12 cellular contexts compared by ENCODE assay signal in the genomic region with DNA sequence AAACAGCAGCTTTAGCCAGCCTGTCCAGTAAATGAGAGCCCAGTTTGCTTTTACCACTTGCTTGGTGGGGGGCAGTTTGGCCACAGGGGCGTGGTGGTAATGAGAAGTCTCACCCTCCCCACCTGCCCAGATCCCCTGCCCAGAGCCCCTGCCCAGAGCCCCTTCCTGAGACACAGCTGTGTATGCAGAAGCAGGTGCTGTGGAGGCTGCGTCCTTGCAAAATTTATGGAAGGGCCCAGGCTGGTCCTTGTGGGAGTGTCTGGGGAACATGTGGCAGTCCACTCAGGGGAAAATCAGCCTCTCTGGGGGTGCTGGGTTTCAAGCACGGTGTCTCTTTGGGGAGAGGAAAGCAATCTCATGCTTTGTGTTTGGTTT. TPM values are rescaled to one million over a fixed set of nuclear protein-coding genes. Genes with fewer than 3 reads are reported as not detected.
DNase-seq lines count a peak whose midpoint lies in the region; ATAC-seq, FAIRE-seq and TF ChIP-seq lines count a peak whose summit lies in the region.
"Had no signal": no experiment of that assay in that cellular context is flagged by ENCODE, and none has a peak within 500 bp of the region (broad histone marks: within the 10 kb centered on the region; RNA-seq: fewer than 3 reads in every experiment).

No MANE protein-coding gene starts in this region.

- H3K9me3 ChIP-seq in left ventricle myocardium inferior (replicated peaks) (no peaks in the 10 kb centered on the region), right atrium auricular region (no peaks in the 10 kb centered on the region), K562 (replicated peaks; ENCODE audit: control insufficient read depth, insufficient read depth, low read depth, low read length) (no peaks in the 10 kb centered on the region), stomach (no peaks in the 10 kb centered on the region)

- CTCF ChIA-PET in K562 (lab: Yijun Ruan, JAX; ENCODE audit: low intra/inter-chr PET ratio) = interaction anchor here (1.2 to 5.1 kb wide), 5 partner anchors 48 to 368 kb away, joined by 6 to 60 read pairs (median 13); no protein-coding TSS in a partner anchor

- no peaks in the 10 kb centered on the region for H3K36me3 Mint-ChIP-seq in HFFc6 (ENCODE audit: low read depth)

- no peak for TF ChIP-seq RAD21 in K562 (CRISPR knock-in tag; conservative IDR thresholded peaks at IDR 0.05 in 1 of 2, IDR thresholded peaks at IDR 0.05 in 1 of 2)

- H2AFZ ChIP-seq in K562 (ENCODE audit: low read depth, low read length) = peak overlapping the region; percentile 73; the same call in 1 of the 2 replicates
- H2AFZ ChIP-seq: PC-9 had no signal

- no TSS peak for BruUV-seq in K562 (replicated peaks; lab: Mats Ljungman, UMichigan)

- H3K9me1 ChIP-seq in K562 (ENCODE audit: control insufficient read depth, insufficient read depth, low read length) = no peaks in the 10 kb centered on the region

- TF ChIP-seq EP300 in K562 (IDR thresholded peaks at IDR 0.05; ENCODE audit: low read length) = no peak
- TF ChIP-seq EP300 in stomach (IDR thresholded peaks at IDR 0.05) = no peak

- peaks cover 48% of the 10 kb centered on the region for H3K36me3 ChIP-seq in left ventricle myocardium inferior
- H3K36me3 ChIP-seq in right atrium auricular region = peaks cover 45% of the 10 kb centered on the region
- H3K36me3 ChIP-seq in K562 (ENCODE audit: control insufficient read depth, insufficient read depth, low read length) = peaks cover 74% of the 10 kb centered on the region
- H3K36me3 ChIP-seq in stomach = peaks cover 21 to 58% (median 57%) of the 10 kb centered on the region in 4 donors

- no peak for DNase-seq in left ventricle myocardium inferior
- no peak for DNase-seq in right atrium auricular region (ENCODE audit: low spot score)
- DNase-seq in HFFc6 = no peak
- no peak for DNase-seq in K562 (ENCODE audit: extremely low read depth in 1 of 4, low spot score in 3 of 4)
- DNase-seq in stomach = no peak
- DNase-seq in NCI-H2196 treated with DMSO at 0.1 percent for 48 hours (lab: John Stamatoyannopoulos, UW; ENCODE audit: unreplicated experiment) = no peak
- DNase-seq in NCI-H510A (lab: John Stamatoyannopoulos, UW) = no peak
- no peak for DNase-seq in A172 (ENCODE audit: low spot score)
- DNase-seq: NCI-H1436 treated with DMSO at 0.1 percent for 48 hours had no signal

- H3K27me3 Mint-ChIP-seq in HFFc6 (ENCODE audit: insufficient read depth) = peaks cover 3% of the 10 kb centered on the region
- H3K27me3 Mint-ChIP-seq: CD4-positive, alpha-beta memory T cell had no signal

- intact Hi-C loops in left ventricle myocardium inferior (cut with micrococcal nuclease) = loop anchor here (2.0 to 5.0 kb wide), 2 partner anchors 47 to 251 kb away; no protein-coding TSS in a partner anchor
- intact Hi-C loops in K562 (cut with micrococcal nuclease) = loop anchor here (1.0 to 2.0 kb wide), 3 partner anchors 48 to 151 kb away; no protein-coding TSS in a partner anchor
- intact Hi-C loops in stomach (cut with DNase I; ENCODE audit: low total_unique reads) = loop anchor here (10.0 kb wide), 1 partner anchor 369 kb away; no protein-coding TSS in a partner anchor

- TF ChIP-seq POLR2A in K562 (conservative IDR thresholded peaks at IDR 0.05) (no peak), stomach (IDR thresholded peaks at IDR 0.05) (no peak)

- H3K27me3 ChIP-seq in left ventricle myocardium inferior (ENCODE audit: low read depth) (no peaks in the 10 kb centered on the region), right atrium auricular region (no peaks in the 10 kb centered on the region), K562 (ENCODE audit: control insufficient read depth in 2 of 2, insufficient read depth in 2 of 2, low read length in 2 of 2) (no peaks in the 10 kb centered on the region), stomach (no peaks in the 10 kb centered on the region)

- POLR2A ChIA-PET in K562 (lab: Yijun Ruan, JAX) = interaction anchor here (0.7 to 1.7 kb wide), 2 partner anchors 11 to 266 kb away, joined by 3 to 7 read pairs; no protein-coding TSS in a partner anchor

- H3K9ac ChIP-seq in K562 (ENCODE audit: insufficient read depth in 1 of 2, low read depth in 2 of 2, low read length in 2 of 2) = peak overlapping the region; percentile 72 to 85

- H3K4me2 ChIP-seq in K562 (ENCODE audit: insufficient read depth, low read length) = peak overlapping the region; percentile 71; the same call in 1 of the 2 replicates

- no peaks in the 10 kb centered on the region for H3K9me3 Mint-ChIP-seq in HFFc6
- H3K9me3 Mint-ChIP-seq: CD4-positive, alpha-beta memory T cell; H9 had no signal

- no peak for FAIRE-seq in K562 (lab: Jason Lieb, UNC)

- no peaks in the 10 kb centered on the region; the same call in 2 of the 3 replicates for H3K79me2 ChIP-seq in K562 (ENCODE audit: control insufficient read depth, insufficient read depth, low read length)

- TF ChIP-seq CTCF in left ventricle myocardium inferior (IDR thresholded peaks at IDR 0.05; ENCODE audit: borderline replicate concordance) (peak; percentile 6), right atrium auricular region (IDR thresholded peaks at IDR 0.05) (peak in 1 of 2 donors; percentile 22), HFFc6 (IDR thresholded peaks at IDR 0.05) (peak; percentile 43; the same call in 1 of the 2 replicates), K562 (IDR thresholded peaks at IDR 0.05 in 2 of 3, conservative IDR thresholded peaks at IDR 0.05 in 1 of 3; ENCODE audit: insufficient read depth in 2 of 3, low read depth in 1 of 3, low read length in 3 of 3) (no peak; a peak in 1 of 6 replicates), stomach (IDR thresholded peaks at IDR 0.05) (no peak)

- no peak overlapping the region for H3K27ac Mint-ChIP-seq in HFFc6

- H3K4me1 ChIP-seq in left ventricle myocardium inferior (peaks cover 26% of the 10 kb centered on the region), right atrium auricular region (peaks cover 0 to 9% of the 10 kb centered on the region in 2 donors), K562 (replicated peaks in 1 of 2; ENCODE audit: control insufficient read depth in 2 of 2, insufficient read depth in 2 of 2, low read length in 2 of 2) (peaks cover 32 to 38% of the 10 kb centered on the region in 2 experiments), stomach (peaks cover 7 to 37% (median 22%) of the 10 kb centered on the region in 4 donors)

- no peak overlapping the region for H3K4me3 Mint-ChIP-seq in HFFc6
- H3K4me3 Mint-ChIP-seq: CD4-positive, alpha-beta memory T cell; H9 had no signal

- 0 out of 2 replicates have a peak, but pooled peaks cover 4% of the 10 kb centered on the region for H3K4me1 Mint-ChIP-seq in HFFc6 (ENCODE audit: low read depth)

- H3K4me3 ChIP-seq in left ventricle myocardium inferior = no peak overlapping the region
- no peak overlapping the region for H3K4me3 ChIP-seq in right atrium auricular region
- no peak overlapping the region for H3K4me3 ChIP-seq in K562
- no peak overlapping the region for H3K4me3 ChIP-seq in stomach
- H3K4me3 ChIP-seq: PC-9 had no signal

- ATAC-seq in K562 = no peak

- H3K27ac ChIP-seq in left ventricle myocardium inferior (replicated peaks) (no peak overlapping the region), right atrium auricular region (no peak overlapping the region), K562 (ENCODE audit: extremely low read depth, low read depth, low read length) (peak overlapping the region; percentile 92), stomach (peak overlapping the region; percentile 45 to 78 (median 76))
- H3K27ac ChIP-seq: PC-9 had no signal

- H4K20me1 ChIP-seq in K562 (replicated peaks; ENCODE audit: control insufficient read depth, insufficient read depth, low read length) = no peaks in the 10 kb centered on the region

- in situ Hi-C loops in K562 (cut with MboI) = loop anchor here (10.0 kb wide), 1 partner anchor 359 kb away; no protein-coding TSS in a partner anchor

- WGBS in K562 (ENCODE audit: insufficient coverage, low coverage, missing lambda C conversion rate) = 72% methylated on average over 3 of the region's 3 CpGs
- 39 to 71% (median 58%) methylated on average over 3 of the region's 3 CpGs for WGBS in stomach, 5 donors

TF ChIP-seq in K562, 482 proteins besides CTCF, POLR2A, EP300 and RAD21:
- no peak for TF ChIP-seq ZBED1 (IDR thresholded peaks at IDR 0.05)
- TF ChIP-seq RBM22 (IDR thresholded peaks at IDR 0.05; ENCODE audit: low read depth, low read length, poor library complexity, severe bottlenecking) = peak; percentile 66
- 0 out of 2 replicates have a peak, but pooled peaks have one; percentile 3 for TF ChIP-seq RHOXF2B (CRISPR knock-in tag; conservative IDR thresholded peaks at IDR 0.05)

RNA-seq across cellular contexts. Expression of gene LGALS9, which starts 27.6 kb away (rescaled TPM):
- total RNA-seq in left ventricle myocardium inferior (15.2 TPM), right atrium auricular region (10 to 100 TPM in 1 of 2 donors, 1 to 10 TPM in 1; 9.7 to 27.4 TPM), K562 (2014; rRNA removed) (2.8 and 3.0 TPM in 2 replicates), K562 (2014; rRNA removed; fragmentation: Illumina TruSeq; extraction: Trizol) (1.7 and 2.0 TPM in 2 replicates), K562 (2015; rRNA removed; fragmentation: Illumina TruSeq; extraction: Trizol) (3.7 and 4.8 TPM in 2 replicates), K562 (2021) (4.6 and 5.0 TPM in 2 replicates), stomach (100 to 1,000 TPM in 1 of 5 donors, 10 to 100 TPM in 4; 59.8 to 123 (median 96.7) TPM)
- total RNA-seq in HFFc6 (2021; fragmentation: NEBNext Ultra II Directional; extraction: Animal tissue kit (Norgen Biotek cat#: 25700)) = under 1 TPM in 2 of 6 experiments, not detected in 4; 0.17 TPM
- total RNA-seq in K562 (2011; cell fraction: chromatin; rRNA removed; ENCODE audit: low replicate concordance) = 22.6 and 54.0 TPM in 2 replicates
- total RNA-seq in K562 (2011; cell fraction: nucleolus; rRNA removed) = 22.5 and 24.7 TPM in 2 replicates
- total RNA-seq in K562 (2011; cell fraction: nucleoplasm; rRNA removed) = 26.1 and 40.6 TPM in 2 replicates
- polyA plus RNA-seq in K562 (2011; rRNA removed) (1.5 and 7.3 TPM in 2 replicates), K562 (2014; fragmentation: Illumina TruSeq; extraction: Trizol) (3.8 and 5.8 TPM in 2 replicates), K562 (2014; fragmentation: Nextera tagmentation; extraction: Ambion mirVana) (under 1 TPM; 0.45 to 0.77 TPM), K562 (2014; rRNA removed) (5.6 and 6.9 TPM in 2 replicates), stomach (100 to 1,000 TPM in 2 of 3 donors, 10 to 100 TPM in 1; 54.0 to 341 (median 120) TPM)
- polyA plus RNA-seq in K562 (2011; cell fraction: cytosol; rRNA removed) = 3.5 and 4.4 TPM in 2 replicates
- 11.1 and 15.7 TPM in 2 replicates for polyA plus RNA-seq in K562 (2011; cell fraction: nucleus; rRNA removed)
- polyA plus RNA-seq in K562 (2012) = 9.1 and 14.2 TPM in 2 replicates
- polyA minus RNA-seq in K562 (2011; rRNA and poly(A)+ RNA removed) = 3.0 and 4.4 TPM in 2 replicates
- polyA minus RNA-seq in K562 (2011; cell fraction: cytosol; rRNA and poly(A)+ RNA removed) = 1.9 and 2.5 TPM in 2 replicates
- 3.1 and 7.2 TPM in 2 replicates for polyA minus RNA-seq in K562 (2011; cell fraction: nucleus; rRNA and poly(A)+ RNA removed)
- 0.91 and 1.4 TPM in 2 replicates for total RNA-seq in A172 (2014; rRNA removed; shearing (Covaris generic))

Comparison
In these comparisons a context has a peak if more than half of its experiments do, and no peak if none do; other contexts are left out.
1. H3K27ac ChIP-seq: peak in K562 (single experiment) and stomach (5 of 5); none in left ventricle myocardium inferior (single experiment) and right atrium auricular region (0 of 2).
2. CTCF ChIP-seq: peak in left ventricle myocardium inferior (single experiment) and HFFc6 (single experiment); none in K562 (0 of 3) and stomach (0 of 7).